Comparison of ENCODE assay signal across 1 cellular context in genomic region chr22:17117400-17117799, GRCh38.
TF ChIP-seq lines count a peak whose summit lies in the region.

No MANE protein-coding gene starts in this region.

TF ChIP-seq in H1, 55 proteins besides CTCF, POLR2A, EP300 and RAD21:
- TF ChIP-seq RNF2 (IDR thresholded peaks at IDR 0.05; ENCODE audit: borderline replicate concordance, low read depth, low read length, missing control alignments, poor library complexity, severe bottlenecking): no peak
- TF ChIP-seq KDM4A (IDR thresholded peaks at IDR 0.05; ENCODE audit: low read depth, low read length, severe bottlenecking): no peak
- TF ChIP-seq, protein P1, sequence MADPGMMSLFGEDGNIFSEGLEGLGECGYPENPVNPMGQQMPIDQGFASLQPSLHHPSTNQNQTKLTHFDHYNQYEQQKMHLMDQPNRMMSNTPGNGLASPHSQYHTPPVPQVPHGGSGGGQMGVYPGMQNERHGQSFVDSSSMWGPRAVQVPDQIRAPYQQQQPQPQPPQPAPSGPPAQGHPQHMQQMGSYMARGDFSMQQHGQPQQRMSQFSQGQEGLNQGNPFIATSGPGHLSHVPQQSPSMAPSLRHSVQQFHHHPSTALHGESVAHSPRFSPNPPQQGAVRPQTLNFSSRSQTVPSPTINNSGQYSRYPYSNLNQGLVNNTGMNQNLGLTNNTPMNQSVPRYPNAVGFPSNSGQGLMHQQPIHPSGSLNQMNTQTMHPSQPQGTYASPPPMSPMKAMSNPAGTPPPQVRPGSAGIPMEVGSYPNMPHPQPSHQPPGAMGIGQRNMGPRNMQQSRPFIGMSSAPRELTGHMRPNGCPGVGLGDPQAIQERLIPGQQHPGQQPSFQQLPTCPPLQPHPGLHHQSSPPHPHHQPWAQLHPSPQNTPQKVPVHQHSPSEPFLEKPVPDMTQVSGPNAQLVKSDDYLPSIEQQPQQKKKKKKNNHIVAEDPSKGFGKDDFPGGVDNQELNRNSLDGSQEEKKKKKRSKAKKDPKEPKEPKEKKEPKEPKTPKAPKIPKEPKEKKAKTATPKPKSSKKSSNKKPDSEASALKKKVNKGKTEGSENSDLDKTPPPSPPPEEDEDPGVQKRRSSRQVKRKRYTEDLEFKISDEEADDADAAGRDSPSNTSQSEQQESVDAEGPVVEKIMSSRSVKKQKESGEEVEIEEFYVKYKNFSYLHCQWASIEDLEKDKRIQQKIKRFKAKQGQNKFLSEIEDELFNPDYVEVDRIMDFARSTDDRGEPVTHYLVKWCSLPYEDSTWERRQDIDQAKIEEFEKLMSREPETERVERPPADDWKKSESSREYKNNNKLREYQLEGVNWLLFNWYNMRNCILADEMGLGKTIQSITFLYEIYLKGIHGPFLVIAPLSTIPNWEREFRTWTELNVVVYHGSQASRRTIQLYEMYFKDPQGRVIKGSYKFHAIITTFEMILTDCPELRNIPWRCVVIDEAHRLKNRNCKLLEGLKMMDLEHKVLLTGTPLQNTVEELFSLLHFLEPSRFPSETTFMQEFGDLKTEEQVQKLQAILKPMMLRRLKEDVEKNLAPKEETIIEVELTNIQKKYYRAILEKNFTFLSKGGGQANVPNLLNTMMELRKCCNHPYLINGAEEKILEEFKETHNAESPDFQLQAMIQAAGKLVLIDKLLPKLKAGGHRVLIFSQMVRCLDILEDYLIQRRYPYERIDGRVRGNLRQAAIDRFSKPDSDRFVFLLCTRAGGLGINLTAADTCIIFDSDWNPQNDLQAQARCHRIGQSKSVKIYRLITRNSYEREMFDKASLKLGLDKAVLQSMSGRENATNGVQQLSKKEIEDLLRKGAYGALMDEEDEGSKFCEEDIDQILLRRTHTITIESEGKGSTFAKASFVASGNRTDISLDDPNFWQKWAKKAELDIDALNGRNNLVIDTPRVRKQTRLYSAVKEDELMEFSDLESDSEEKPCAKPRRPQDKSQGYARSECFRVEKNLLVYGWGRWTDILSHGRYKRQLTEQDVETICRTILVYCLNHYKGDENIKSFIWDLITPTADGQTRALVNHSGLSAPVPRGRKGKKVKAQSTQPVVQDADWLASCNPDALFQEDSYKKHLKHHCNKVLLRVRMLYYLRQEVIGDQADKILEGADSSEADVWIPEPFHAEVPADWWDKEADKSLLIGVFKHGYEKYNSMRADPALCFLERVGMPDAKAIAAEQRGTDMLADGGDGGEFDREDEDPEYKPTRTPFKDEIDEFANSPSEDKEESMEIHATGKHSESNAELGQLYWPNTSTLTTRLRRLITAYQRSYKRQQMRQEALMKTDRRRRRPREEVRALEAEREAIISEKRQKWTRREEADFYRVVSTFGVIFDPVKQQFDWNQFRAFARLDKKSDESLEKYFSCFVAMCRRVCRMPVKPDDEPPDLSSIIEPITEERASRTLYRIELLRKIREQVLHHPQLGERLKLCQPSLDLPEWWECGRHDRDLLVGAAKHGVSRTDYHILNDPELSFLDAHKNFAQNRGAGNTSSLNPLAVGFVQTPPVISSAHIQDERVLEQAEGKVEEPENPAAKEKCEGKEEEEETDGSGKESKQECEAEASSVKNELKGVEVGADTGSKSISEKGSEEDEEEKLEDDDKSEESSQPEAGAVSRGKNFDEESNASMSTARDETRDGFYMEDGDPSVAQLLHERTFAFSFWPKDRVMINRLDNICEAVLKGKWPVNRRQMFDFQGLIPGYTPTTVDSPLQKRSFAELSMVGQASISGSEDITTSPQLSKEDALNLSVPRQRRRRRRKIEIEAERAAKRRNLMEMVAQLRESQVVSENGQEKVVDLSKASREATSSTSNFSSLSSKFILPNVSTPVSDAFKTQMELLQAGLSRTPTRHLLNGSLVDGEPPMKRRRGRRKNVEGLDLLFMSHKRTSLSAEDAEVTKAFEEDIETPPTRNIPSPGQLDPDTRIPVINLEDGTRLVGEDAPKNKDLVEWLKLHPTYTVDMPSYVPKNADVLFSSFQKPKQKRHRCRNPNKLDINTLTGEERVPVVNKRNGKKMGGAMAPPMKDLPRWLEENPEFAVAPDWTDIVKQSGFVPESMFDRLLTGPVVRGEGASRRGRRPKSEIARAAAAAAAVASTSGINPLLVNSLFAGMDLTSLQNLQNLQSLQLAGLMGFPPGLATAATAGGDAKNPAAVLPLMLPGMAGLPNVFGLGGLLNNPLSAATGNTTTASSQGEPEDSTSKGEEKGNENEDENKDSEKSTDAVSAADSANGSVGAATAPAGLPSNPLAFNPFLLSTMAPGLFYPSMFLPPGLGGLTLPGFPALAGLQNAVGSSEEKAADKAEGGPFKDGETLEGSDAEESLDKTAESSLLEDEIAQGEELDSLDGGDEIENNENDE (IDR thresholded peaks at IDR 0.05; ENCODE audit: insufficient replicate concordance, low read length): no peak
- no peak for TF ChIP-seq CBX8 (IDR thresholded peaks at IDR 0.05; ENCODE audit: borderline replicate concordance, low read depth, low read length)
- no peak for TF ChIP-seq SAP30 (IDR thresholded peaks at IDR 0.05; ENCODE audit: insufficient read depth, insufficient replicate concordance, low read length)
- no peak for TF ChIP-seq KDM5A (IDR thresholded peaks at IDR 0.05; ENCODE audit: low read length)
- no peak for TF ChIP-seq TCF12 (IDR thresholded peaks at IDR 0.05; ENCODE audit: low read depth, low read length)
- no peak for TF ChIP-seq SIN3A (conservative IDR thresholded peaks at IDR 0.05 in 1 of 2, IDR thresholded peaks at IDR 0.05 in 1 of 2; ENCODE audit: low read depth in 1 of 2, low read length in 2 of 2)
- TF ChIP-seq, protein P2, sequence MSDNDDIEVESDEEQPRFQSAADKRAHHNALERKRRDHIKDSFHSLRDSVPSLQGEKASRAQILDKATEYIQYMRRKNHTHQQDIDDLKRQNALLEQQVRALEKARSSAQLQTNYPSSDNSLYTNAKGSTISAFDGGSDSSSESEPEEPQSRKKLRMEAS (IDR thresholded peaks at IDR 0.05): no peak
- no peak for TF ChIP-seq HDAC6 (IDR thresholded peaks at IDR 0.05; ENCODE audit: low read depth, low read length)
- TF ChIP-seq SIRT6 (IDR thresholded peaks at IDR 0.05; ENCODE audit: low read length): no peak
- TF ChIP-seq EZH2 (IDR thresholded peaks at IDR 0.05; ENCODE audit: low read depth, low read length, severe bottlenecking): no peak
- no peak for TF ChIP-seq BRCA1 (IDR thresholded peaks at IDR 0.05; ENCODE audit: low read depth, low read length)
- TF ChIP-seq CREB1 (IDR thresholded peaks at IDR 0.05): no peak
- TF ChIP-seq RFX5 (IDR thresholded peaks at IDR 0.05; ENCODE audit: borderline replicate concordance, low read depth, low read length): no peak
TF ChIP-seq in H1: peak in this region for 0.
